In genomic region chr18:35605686-35606417, GRCh38 we compare ENCODE assay signal across 16 cellular contexts. TPM values are rescaled to one million over a fixed set of nuclear protein-coding genes. Genes with fewer than 3 reads are reported as not detected.
DNase-seq lines count a peak whose midpoint lies in the region; ATAC-seq and TF ChIP-seq lines count a peak whose summit lies in the region.
"Had no signal": no experiment of that assay in that cellular context is flagged by ENCODE, and none has a peak within 500 bp of the region (broad histone marks: within the 10 kb centered on the region; RNA-seq: fewer than 3 reads in every experiment).

No MANE protein-coding gene starts in this region.

- H3K36me3 Mint-ChIP-seq in activated T-cell treated with anti-CD3 and anti-CD28 coated beads, Interleukin-2, amount 50 U/mL, for 4 hours (ENCODE audit: insufficient read depth): peaks cover 22% of the 10 kb centered on the region

- no peaks in the 10 kb centered on the region; the same call in 1 of the 2 replicates for H3K36me3 ChIP-seq in PC-3 (ENCODE audit: low read depth, low read length)
- H3K36me3 ChIP-seq: colonic mucosa, ovary, suprapubic skin had no signal

- H3K4me3 ChIP-seq in PC-3 (ENCODE audit: low read length): no peak overlapping the region
- no peak overlapping the region for H3K4me3 ChIP-seq in retinal pigment epithelial cell (ENCODE audit: low read length)
- H3K4me3 ChIP-seq: colonic mucosa, ovary, suprapubic skin had no signal

- no peak overlapping the region for H2AFZ ChIP-seq in PC-3 (ENCODE audit: low read length)

- no peak overlapping the region for H3K9ac ChIP-seq in PC-3 (ENCODE audit: low read length)

- peaks cover 28% of the 10 kb centered on the region for H3K9me3 Mint-ChIP-seq in activated T-cell treated with anti-CD3 and anti-CD28 coated beads, Interleukin-2, amount 50 U/mL, for 4 hours

- H3K79me2 ChIP-seq in PC-3 (ENCODE audit: low read length): peaks cover 36% of the 10 kb centered on the region; the same call in 1 of the 2 replicates

- no peaks in the 10 kb centered on the region for H4K20me1 ChIP-seq in PC-3 (ENCODE audit: low read length)

- peaks cover 22% of the 10 kb centered on the region for H3K4me1 Mint-ChIP-seq in activated T-cell treated with anti-CD3 and anti-CD28 coated beads, Interleukin-2, amount 50 U/mL, for 4 hours (ENCODE audit: low read depth)

- H3K4me3 Mint-ChIP-seq in activated T-cell treated with anti-CD3 and anti-CD28 coated beads, Interleukin-2, amount 50 U/mL, for 4 hours: no peak overlapping the region
- H3K4me3 Mint-ChIP-seq: activated naive CD8-positive, alpha-beta T cell treated with anti-CD3 and anti-CD28 coated beads, Interleukin-2, amount 10 ng/mL, durations not matched to agents 7 days and 5 days; mesothelial cell of epicardium had no signal

- no peak for TF ChIP-seq CTCF in PC-3 (conservative IDR thresholded peaks at IDR 0.05; ENCODE audit: low read depth, low read length)
- no peak for TF ChIP-seq CTCF in retinal pigment epithelial cell (conservative IDR thresholded peaks at IDR 0.05; ENCODE audit: low read depth, low read length)

- no peak for DNase-seq in activated T-cell treated with anti-CD3 and anti-CD28 coated beads, Interleukin-2, amount 50 U/mL, for 4 hours
- DNase-seq in activated T-cell treated with anti-CD3 and anti-CD28 coated beads, Interleukin-2, amount 50 U/mL, for 48 hours: no peak
- DNase-seq in PC-3 (peak; percentile 26), epithelial cell of prostate (ENCODE audit: low read depth, low spot score) (no peak), retinal pigment epithelial cell (ENCODE audit: low read depth) (peak; percentile 10), caudate nucleus (lab: John Stamatoyannopoulos, UW) (no peak), DMS79 (lab: John Stamatoyannopoulos, UW) (no peak)
- no peak for DNase-seq in stimulated activated CD4-positive, alpha-beta T cell treated with anti-CD3 and anti-CD28 coated beads, Interleukin-4, amount 100 ng/mL, for 4 hours
- DNase-seq: activated naive CD8-positive, alpha-beta T cell treated with anti-CD3 and anti-CD28 coated beads, Interleukin-2, amount 10 ng/mL, durations not matched to agents 7 days and 5 days; colonic mucosa; NCI-H2107; NCI-H82; ovary; SHP77 had no signal

- H3K4me2 ChIP-seq in PC-3 (ENCODE audit: low read length): no peak overlapping the region

- H3K27me3 Mint-ChIP-seq in activated T-cell treated with anti-CD3 and anti-CD28 coated beads, Interleukin-2, amount 50 U/mL, for 4 hours (ENCODE audit: low read depth): no peaks in the 10 kb centered on the region
- H3K27me3 Mint-ChIP-seq: activated naive CD8-positive, alpha-beta T cell treated with anti-CD3 and anti-CD28 coated beads, Interleukin-2, amount 10 ng/mL, durations not matched to agents 7 days and 5 days had no signal

- H3K27ac ChIP-seq in PC-3 (ENCODE audit: low read length) (no peak overlapping the region), epithelial cell of prostate (peak overlapping the region; percentile 39), caudate nucleus (ENCODE audit: low read depth, low read length) (no peak overlapping the region)
- H3K27ac ChIP-seq: colonic mucosa, ovary, suprapubic skin had no signal

- no TSS peak for BruUV-seq in PC-3 (replicated peaks; lab: Mats Ljungman, UMichigan)

- no peaks in the 10 kb centered on the region for H3K27me3 ChIP-seq in PC-3 (ENCODE audit: low read length)
- H3K27me3 ChIP-seq: colonic mucosa, ovary, suprapubic skin had no signal

- no peaks in the 10 kb centered on the region for H3F3A ChIP-seq in PC-3 (ENCODE audit: low read length, unreplicated experiment)

- intact Hi-C loops in PC-3 (cut with micrococcal nuclease): no loop called here

- H3K4me1 ChIP-seq in PC-3 (ENCODE audit: insufficient read depth, low read length): 0 out of 2 replicates have a peak, but pooled peaks cover 5% of the 10 kb centered on the region

- peak; percentile 50 to 51 for ATAC-seq in activated T-cell treated with anti-CD3 and anti-CD28 coated beads, Interleukin-2, amount 50 U/mL, for 4 hours
- ATAC-seq in PC-3: peak; percentile 65

- POLR2A ChIA-PET in PC-3 (lab: Charles Lee; ENCODE audit: unreplicated experiment): no interaction called here

- no peaks in the 10 kb centered on the region for H3K9me2 ChIP-seq in PC-3 (replicated peaks; ENCODE audit: low read length)

- CTCF ChIA-PET in PC-3 (lab: Charles Lee): no interaction called here

- H3K9me3 ChIP-seq in PC-3 (ENCODE audit: low read length): no peaks in the 10 kb centered on the region
- H3K9me3 ChIP-seq: colonic mucosa, ovary had no signal

RNA-seq across cellular contexts. Expression of gene GALNT1, which starts 24.3 kb away (rescaled TPM):
- total RNA-seq in activated T-cell treated with anti-CD3 and anti-CD28 coated beads, Interleukin-2, amount 50 U/mL, for 4 hours: 10 to 100 TPM; 39.5 to 47.0 (median 43.9) TPM
- total RNA-seq in PC-3 (2014; rRNA removed): 17.9 and 25.0 TPM in 2 replicates

Comparison
In these comparisons a context has a peak if more than half of its experiments do, and no peak if none do; other contexts are left out.
1. DNase-seq: peak in PC-3 (single experiment) and retinal pigment epithelial cell (single experiment); none in activated T-cell treated with anti-CD3 and anti-CD28 coated beads, Interleukin-2, amount 50 U/mL, for 4 hours (single experiment), activated T-cell treated with anti-CD3 and anti-CD28 coated beads, Interleukin-2, amount 50 U/mL, for 48 hours (0 of 2), epithelial cell of prostate (single experiment), caudate nucleus (0 of 61), stimulated activated CD4-positive, alpha-beta T cell treated with anti-CD3 and anti-CD28 coated beads, Interleukin-4, amount 100 ng/mL, for 4 hours (0 of 2) and DMS79 (single experiment).